ENCODE assay signal across 8 cellular contexts in the genomic region with DNA sequence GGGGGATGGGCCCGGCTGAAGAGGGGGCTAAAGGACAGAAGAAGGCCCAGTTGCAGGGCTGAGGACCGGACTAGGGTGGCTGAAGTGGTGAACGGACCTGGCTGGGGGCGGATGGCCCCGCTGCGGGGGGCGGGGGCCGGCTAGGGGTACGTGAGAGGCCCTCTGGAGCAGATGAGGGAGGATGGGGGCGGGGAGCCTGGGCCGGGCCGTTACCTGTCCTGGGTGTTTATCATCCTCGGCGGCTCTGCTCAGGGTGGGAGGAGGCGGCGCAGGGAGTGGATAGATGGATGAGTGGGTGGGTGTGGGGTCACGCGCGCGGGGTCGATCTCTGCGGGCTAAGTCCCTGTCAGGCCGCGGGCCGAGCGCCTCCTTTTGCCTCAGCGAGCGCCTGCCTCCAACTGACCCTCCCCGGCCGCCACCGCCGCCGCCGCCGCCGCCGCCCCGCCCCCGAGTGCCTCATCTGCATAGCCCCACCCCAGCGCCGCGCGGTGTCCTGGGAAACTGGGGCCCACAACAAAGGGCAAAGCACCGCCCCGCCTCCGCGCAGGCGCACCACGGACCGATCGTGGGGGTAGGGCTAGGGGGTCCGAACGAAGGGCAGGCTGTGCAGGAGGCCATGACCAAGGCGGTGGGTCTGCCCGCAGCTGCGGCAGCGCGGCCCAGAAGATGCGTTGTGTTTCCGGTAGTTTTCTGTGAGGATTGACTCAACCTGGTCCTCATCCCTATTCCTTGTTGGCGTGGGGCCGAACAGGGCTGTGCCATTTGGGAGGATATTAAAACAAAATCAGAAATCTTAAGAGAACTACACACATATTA.
DNase-seq lines count a peak whose midpoint lies in the region; ATAC-seq and TF ChIP-seq lines count a peak whose summit lies in the region.

No MANE protein-coding gene starts in this region.

- no peaks in the 10 kb centered on the region for H3K9me2 ChIP-seq in GM23338 (ENCODE audit: insufficient read depth)

- H3K4me1 ChIP-seq in GM23338 (ENCODE audit: insufficient read depth) = peaks cover 28% of the 10 kb centered on the region
- H3K4me1 ChIP-seq in fibroblast of lung (ENCODE audit: control insufficient read depth, extremely low read depth, insufficient read depth, low read length) = peaks cover 24% of the 10 kb centered on the region

- DNase-seq in DMS53 treated with DMSO at 0.1 percent for 48 hours (lab: John Stamatoyannopoulos, UW; ENCODE audit: unreplicated experiment) = peak; percentile 46
- peak; percentile 98 for DNase-seq in GM23338 (ENCODE audit: low spot score)
- peak; percentile 54 for DNase-seq in LNCaP clone FGC (ENCODE audit: low read depth)
- DNase-seq in RPMI7951 (ENCODE audit: low read depth) = peak; percentile 91
- DNase-seq in fibroblast of lung (ENCODE audit: low read depth in 2 of 2) = peak; percentile 85 to 90
- peak; percentile 95 for DNase-seq in natural killer cell
- peak; percentile 89 for DNase-seq in stimulated activated naive B cell treated with anti-CD40 and anti-IgM and Interleukin-4, amounts not matched to agents 10 μg/mL and 1 μg/mL and 100 μg/mL, for 72 hours

- H3K27ac Mint-ChIP-seq in GM23338 (peak overlapping the region; percentile 100), natural killer cell (peak overlapping the region; percentile 83)
- H3K27ac Mint-ChIP-seq in activated T-helper 17 cell treated with anti-CD3 and anti-CD28 coated beads, Interleukin-2, amount 50 U/mL, for 72 hours = peak overlapping the region; percentile 79
- H3K27ac Mint-ChIP-seq in stimulated activated naive B cell treated with anti-CD40 and anti-IgM and Interleukin-4, amounts not matched to agents 10 μg/mL and 1 μg/mL and 100 μg/mL, for 72 hours = peak overlapping the region; percentile 93

- peaks cover 45% of the 10 kb centered on the region for H3F3A ChIP-seq in GM23338 (replicated peaks; ENCODE audit: low read depth)

- H3K27me3 ChIP-seq in GM23338 (ENCODE audit: insufficient read depth) (no peaks in the 10 kb centered on the region), fibroblast of lung (ENCODE audit: control insufficient read depth, insufficient read depth, low read length) (no peaks in the 10 kb centered on the region)

- H4K20me1 ChIP-seq in GM23338 (replicated peaks; ENCODE audit: insufficient read depth) = peaks cover 13% of the 10 kb centered on the region
- H4K20me1 ChIP-seq in fibroblast of lung (ENCODE audit: control insufficient read depth, extremely low read depth, insufficient read depth, low read length) = peaks cover 3% of the 10 kb centered on the region

- H3K4me1 Mint-ChIP-seq in GM23338 (peaks cover 39% of the 10 kb centered on the region), natural killer cell (peaks cover 50% of the 10 kb centered on the region in 2 donors)
- peaks cover 48% of the 10 kb centered on the region for H3K4me1 Mint-ChIP-seq in activated T-helper 17 cell treated with anti-CD3 and anti-CD28 coated beads, Interleukin-2, amount 50 U/mL, for 72 hours
- H3K4me1 Mint-ChIP-seq in stimulated activated naive B cell treated with anti-CD40 and anti-IgM and Interleukin-4, amounts not matched to agents 10 μg/mL and 1 μg/mL and 100 μg/mL, for 72 hours = peaks cover 47 to 52% of the 10 kb centered on the region in 2 donors

- H3K4me3 Mint-ChIP-seq in GM23338 = peak overlapping the region; percentile 77
- H3K4me3 Mint-ChIP-seq in activated T-helper 17 cell treated with anti-CD3 and anti-CD28 coated beads, Interleukin-2, amount 50 U/mL, for 72 hours = peak overlapping the region; percentile 84
- H3K4me3 Mint-ChIP-seq in natural killer cell = peak overlapping the region; percentile 75
- H3K4me3 Mint-ChIP-seq in stimulated activated naive B cell treated with anti-CD40 and anti-IgM and Interleukin-4, amounts not matched to agents 10 μg/mL and 1 μg/mL and 100 μg/mL, for 72 hours = peak overlapping the region; percentile 84 to 93

- no peaks in the 10 kb centered on the region for H3K9me3 ChIP-seq in fibroblast of lung (ENCODE audit: control insufficient read depth, insufficient read depth, low read depth, low read length)

- ATAC-seq in GM23338 = peak; percentile 67
- ATAC-seq in activated T-helper 17 cell treated with anti-CD3 and anti-CD28 coated beads, Interleukin-2, amount 50 U/mL, for 72 hours (replicated peaks) = peak; percentile 90
- ATAC-seq in natural killer cell = peak; percentile 97 to 98 (median 97)
- peak; percentile 94 to 97 for ATAC-seq in stimulated activated naive B cell treated with anti-CD40 and anti-IgM and Interleukin-4, amounts not matched to agents 10 μg/mL and 1 μg/mL and 100 μg/mL, for 72 hours (replicated peaks)

- intact Hi-C loops in natural killer cell (cut with micrococcal nuclease) = no loop called here

- H3K36me3 Mint-ChIP-seq in GM23338 (ENCODE audit: low read depth) (peaks cover 57% of the 10 kb centered on the region), natural killer cell (no peaks in the 10 kb centered on the region)
- peaks cover 22% of the 10 kb centered on the region for H3K36me3 Mint-ChIP-seq in activated T-helper 17 cell treated with anti-CD3 and anti-CD28 coated beads, Interleukin-2, amount 50 U/mL, for 72 hours (ENCODE audit: low read depth)
- H3K36me3 Mint-ChIP-seq in stimulated activated naive B cell treated with anti-CD40 and anti-IgM and Interleukin-4, amounts not matched to agents 10 μg/mL and 1 μg/mL and 100 μg/mL, for 72 hours = peaks cover 7 to 16% of the 10 kb centered on the region in 2 donors

- H3K79me2 ChIP-seq in GM23338 (replicated peaks; ENCODE audit: insufficient read depth) (peaks cover 45% of the 10 kb centered on the region), fibroblast of lung (ENCODE audit: control insufficient read depth, insufficient read depth, low read length) (peaks cover 45% of the 10 kb centered on the region)

- H3K27ac ChIP-seq in GM23338 (ENCODE audit: low read depth) = peak overlapping the region; percentile 99
- H3K27ac ChIP-seq in fibroblast of lung (ENCODE audit: insufficient read depth, low read length) = peak overlapping the region; percentile 72

- H3K9me3 Mint-ChIP-seq in GM23338 = no peaks in the 10 kb centered on the region
- no peaks in the 10 kb centered on the region for H3K9me3 Mint-ChIP-seq in activated T-helper 17 cell treated with anti-CD3 and anti-CD28 coated beads, Interleukin-2, amount 50 U/mL, for 72 hours
- H3K9me3 Mint-ChIP-seq in natural killer cell = no peaks in the 10 kb centered on the region
- H3K9me3 Mint-ChIP-seq in stimulated activated naive B cell treated with anti-CD40 and anti-IgM and Interleukin-4, amounts not matched to agents 10 μg/mL and 1 μg/mL and 100 μg/mL, for 72 hours = no peaks in the 10 kb centered on the region

- peak overlapping the region; percentile 94 for H3K4me2 ChIP-seq in GM23338
- H3K4me2 ChIP-seq in fibroblast of lung (ENCODE audit: extremely low read depth, insufficient read depth, low read length) = peak overlapping the region; percentile 96

- peaks cover 20% of the 10 kb centered on the region for H3K27me3 Mint-ChIP-seq in GM23338 (ENCODE audit: insufficient read depth, low read depth, poor library complexity)
- H3K27me3 Mint-ChIP-seq in activated T-helper 17 cell treated with anti-CD3 and anti-CD28 coated beads, Interleukin-2, amount 50 U/mL, for 72 hours = no peaks in the 10 kb centered on the region
- H3K27me3 Mint-ChIP-seq in natural killer cell (ENCODE audit: low read depth in 2 of 2) = no peaks in the 10 kb centered on the region
- H3K27me3 Mint-ChIP-seq in stimulated activated naive B cell treated with anti-CD40 and anti-IgM and Interleukin-4, amounts not matched to agents 10 μg/mL and 1 μg/mL and 100 μg/mL, for 72 hours = no peaks in the 10 kb centered on the region

- H2AFZ ChIP-seq in GM23338 = no peak overlapping the region
- peak overlapping the region; percentile 84 for H2AFZ ChIP-seq in fibroblast of lung (ENCODE audit: low read length)

- H3K9ac ChIP-seq in fibroblast of lung (ENCODE audit: insufficient read depth, low read length) = peak overlapping the region; percentile 76

- TF ChIP-seq CTCF in GM23338 (conservative IDR thresholded peaks at IDR 0.05; ENCODE audit: low read depth in 2 of 2) = 0 out of 4 replicates have a peak, but pooled peaks of 1 of the 2 experiments have one; percentile 7
- TF ChIP-seq CTCF in LNCaP clone FGC (IDR thresholded peaks at IDR 0.05; ENCODE audit: control insufficient read depth, extremely low read depth, insufficient read depth) = no peak
- no peak for TF ChIP-seq CTCF in fibroblast of lung (conservative IDR thresholded peaks at IDR 0.05 in 1 of 2, IDR thresholded peaks at IDR 0.05 in 1 of 2; ENCODE audit: low read depth in 1 of 2, low read length in 2 of 2)
- no peak for TF ChIP-seq CTCF in natural killer cell (IDR thresholded peaks at IDR 0.05)

- H3K36me3 ChIP-seq in GM23338 (ENCODE audit: insufficient read depth) = 0 out of 2 replicates have a peak, but pooled peaks cover 4% of the 10 kb centered on the region
- H3K36me3 ChIP-seq in fibroblast of lung (ENCODE audit: control insufficient read depth, insufficient read depth, low read length) = no peaks in the 10 kb centered on the region

- H3K4me3 ChIP-seq in GM23338 (peak overlapping the region; percentile 74), LNCaP clone FGC (ENCODE audit: low read depth, low read length) (peak overlapping the region; percentile 91), fibroblast of lung (replicated peaks in 1 of 4; ENCODE audit: control extremely low read depth in 1 of 4, insufficient read depth in 1 of 4, low read depth in 3 of 4, low read length in 4 of 4) (peak overlapping the region; percentile 83 to 94 (median 84))

Comparison
In these comparisons a context has a peak if more than half of its experiments do, and no peak if none do; other contexts are left out.
1. Peak in every context shown above with its lines: DNase-seq, ATAC-seq, H3K4me3 ChIP-seq and H3K27ac ChIP-seq.
2. DNase-seq: peak in every context shown above with its lines; median percentile 98 in GM23338; 95 in natural killer cell; 91 in RPMI7951; 89 in stimulated activated naive B cell treated with anti-CD40 and anti-IgM and Interleukin-4, amounts not matched to agents 10 μg/mL and 1 μg/mL and 100 μg/mL, for 72 hours; 88 in fibroblast of lung; 54 in LNCaP clone FGC; 46 in DMS53 treated with DMSO at 0.1 percent for 48 hours.